In genomic region chr6:17988422-17988944, GRCh38 we compare ENCODE assay signal across 8 cellular contexts. TPM values are rescaled to one million over a fixed set of nuclear protein-coding genes. Genes with fewer than 3 reads are reported as not detected.
DNase-seq lines count a peak whose midpoint lies in the region; ATAC-seq and TF ChIP-seq lines count a peak whose summit lies in the region.

No MANE protein-coding gene starts in this region.

- H3K4me3 ChIP-seq in body of pancreas, result peak overlapping the region in 1 of 2 donors; percentile 56
- peak overlapping the region; percentile 61 to 97 (median 68) for H3K4me3 ChIP-seq in liver (ENCODE audit: low read depth in 1 of 3, low read length in 3 of 3)
- H3K4me3 ChIP-seq in tibial nerve, result peak overlapping the region; percentile 65 to 97 (median 81)

- DNase-seq in activated CD4-positive, alpha-beta T cell treated with anti-CD3 and anti-CD28 coated beads for 36 hours, result no peak
- no peak for DNase-seq in activated CD4-positive, alpha-beta T cell treated with anti-CD3 and anti-CD28 coated beads, Interleukin-2, amount 50 U/mL, for 48 hours
- peak in 1 of 4 donors; percentile 15 for DNase-seq in body of pancreas
- DNase-seq in tibial nerve (ENCODE audit: low spot score in 2 of 2), result no peak
- DNase-seq in NCI-H1048 (lab: John Stamatoyannopoulos, UW), result no peak
- DNase-seq in C1 segment of cervical spinal cord (lab: John Stamatoyannopoulos, UW), result no peak

- H3K9me3 ChIP-seq in body of pancreas, result no peaks in the 10 kb centered on the region
- no peaks in the 10 kb centered on the region for H3K9me3 ChIP-seq in liver (ENCODE audit: control insufficient read depth in 4 of 4, low read length in 3 of 4)
- H3K9me3 ChIP-seq in tibial nerve, result no peaks in the 10 kb centered on the region

- TF ChIP-seq RAD21 in liver (IDR thresholded peaks at IDR 0.05), result no peak

- no peaks in the 10 kb centered on the region for H3K36me3 ChIP-seq in body of pancreas (replicated peaks in 1 of 2; ENCODE audit: insufficient read depth in 1 of 2, low read depth in 2 of 2)
- H3K36me3 ChIP-seq in liver (ENCODE audit: control insufficient read depth in 4 of 4, insufficient read depth in 3 of 4, low read depth in 1 of 4, low read length in 3 of 4), result no peaks in the 10 kb centered on the region
- H3K36me3 ChIP-seq in tibial nerve, result peaks cover 0 to 5% (median 0%) of the 10 kb centered on the region in 3 donors

- ATAC-seq in activated CD4-positive, alpha-beta T cell treated with anti-CD3 and anti-CD28 coated beads for 36 hours, result no peak
- ATAC-seq in body of pancreas (peak; percentile 5), GM18909 (IDR thresholded peaks at IDR 0.05; ENCODE audit: poor library complexity, unreplicated experiment) (no peak)

- H3K27me3 Mint-ChIP-seq in activated CD4-positive, alpha-beta T cell treated with anti-CD3 and anti-CD28 coated beads for 36 hours, result peaks cover 57% of the 10 kb centered on the region

- POLR2A ChIA-PET in activated CD4-positive, alpha-beta T cell treated with anti-CD3 and anti-CD28 coated beads for 36 hours (lab: Charles Lee), result no interaction called here

- peaks cover 9% of the 10 kb centered on the region for H3K4me1 Mint-ChIP-seq in activated CD4-positive, alpha-beta T cell treated with anti-CD3 and anti-CD28 coated beads for 36 hours

- TF ChIP-seq POLR2A in body of pancreas (IDR thresholded peaks at IDR 0.05) (no peak), tibial nerve (IDR thresholded peaks at IDR 0.05) (no peak)

- H3K4me1 ChIP-seq in body of pancreas, result peaks cover 34% of the 10 kb centered on the region
- H3K4me1 ChIP-seq in liver (ENCODE audit: control insufficient read depth in 4 of 4, insufficient read depth in 4 of 4, low read length in 3 of 4), result peaks cover 2 to 35% (median 24%) of the 10 kb centered on the region in 4 donors
- H3K4me1 ChIP-seq in tibial nerve, result peaks cover 0 to 43% (median 19%) of the 10 kb centered on the region in 4 donors

- H3K27me3 ChIP-seq in body of pancreas, result no peaks in the 10 kb centered on the region
- H3K27me3 ChIP-seq in liver (ENCODE audit: control insufficient read depth in 4 of 4, insufficient read depth in 4 of 4, low read length in 3 of 4), result no peaks in the 10 kb centered on the region
- H3K27me3 ChIP-seq in tibial nerve, result no peaks in the 10 kb centered on the region

- intact Hi-C loops in activated CD4-positive, alpha-beta T cell treated with anti-CD3 and anti-CD28 coated beads for 36 hours (cut with DNase I, micrococcal nuclease), result loop anchor here (2.0 to 10.0 kb wide), 3 partner anchors 104 to 126 kb away; no protein-coding TSS in a partner anchor
- intact Hi-C loops in body of pancreas (cut with DNase I), result no loop called here

- TF ChIP-seq CTCF in body of pancreas (IDR thresholded peaks at IDR 0.05), result no peak
- TF ChIP-seq CTCF in liver (IDR thresholded peaks at IDR 0.05; ENCODE audit: low read depth, low read length, missing input control), result no peak
- no peak for TF ChIP-seq CTCF in tibial nerve (IDR thresholded peaks at IDR 0.05)

- TF ChIP-seq EP300 in tibial nerve (IDR thresholded peaks at IDR 0.05), result peak in 1 of 2 donors; percentile 3

- H3K27ac ChIP-seq in body of pancreas (peak overlapping the region; percentile 94 to 99 (median 95)), liver (ENCODE audit: low read depth in 1 of 2, low read length in 2 of 2) (peak overlapping the region; percentile 84 to 91), tibial nerve (peak overlapping the region; percentile 93 to 99 (median 94))

- no peak overlapping the region for H3K27ac Mint-ChIP-seq in activated CD4-positive, alpha-beta T cell treated with anti-CD3 and anti-CD28 coated beads for 36 hours

- no peaks in the 10 kb centered on the region for H3K36me3 Mint-ChIP-seq in activated CD4-positive, alpha-beta T cell treated with anti-CD3 and anti-CD28 coated beads for 36 hours (ENCODE audit: low read depth)

- no peaks in the 10 kb centered on the region for H3K9me3 Mint-ChIP-seq in activated CD4-positive, alpha-beta T cell treated with anti-CD3 and anti-CD28 coated beads for 36 hours (ENCODE audit: low read depth)

- CTCF ChIA-PET in activated CD4-positive, alpha-beta T cell treated with anti-CD3 and anti-CD28 coated beads for 36 hours (lab: Charles Lee), result no interaction called here

- WGBS in body of pancreas, 2 donors, result 11 to 18% methylated on average over 20 of the region's 20 CpGs
- 36% methylated on average over 20 of the region's 20 CpGs for WGBS in liver
- WGBS in tibial nerve, 2 donors, result 23 to 29% methylated on average over 20 of the region's 20 CpGs

- H3K4me3 Mint-ChIP-seq in activated CD4-positive, alpha-beta T cell treated with anti-CD3 and anti-CD28 coated beads for 36 hours, result peak overlapping the region; percentile 70

- H3K9ac ChIP-seq in liver (ENCODE audit: low read depth in 1 of 2, low read length in 2 of 2), result peak overlapping the region; percentile 33 to 57

TF ChIP-seq in liver, 16 proteins besides CTCF, POLR2A, EP300 and RAD21:
- TF ChIP-seq GABPA (IDR thresholded peaks at IDR 0.05 in 1 of 2, conservative IDR thresholded peaks at IDR 0.05 in 1 of 2), result no peak

RNA-seq across cellular contexts. Expression of gene KIF13A, which starts 1.0 kb away (rescaled TPM):
- under 1 TPM in 1 of 2 experiments, not detected in 1; 0.07 TPM for total RNA-seq in activated CD4-positive, alpha-beta T cell treated with anti-CD3 and anti-CD28 coated beads for 36 hours
- 10 to 100 TPM; 13.2 to 17.1 TPM for total RNA-seq in body of pancreas
- 10 to 100 TPM; 13.7 to 28.1 TPM for total RNA-seq in liver
- polyA plus RNA-seq in liver, result 1 to 10 TPM; 4.3 to 7.5 TPM
- 10 to 100 TPM; 31.8 to 71.9 (median 48.0) TPM for total RNA-seq in tibial nerve

Comparison
In these comparisons a context has a peak if more than half of its experiments do, and no peak if none do; other contexts are left out.
1. RNA of gene KIF13A, which starts 1.0 kb away (total RNA-seq): 31.8 to 71.9 TPM in tibial nerve, 13.7 to 28.1 TPM in liver and 13.2 to 17.1 TPM in body of pancreas; 0.07 TPM in activated CD4-positive, alpha-beta T cell treated with anti-CD3 and anti-CD28 coated beads for 36 hours; every median in the first group is over 10 times any median in the second.
2. Peak in every context shown above with its lines, with median percentiles within 50 percentile points of each other: H3K27ac ChIP-seq.